In genomic region chr10:133438711-133439273, GRCh38 we compare ENCODE assay signal across 1 cellular context.
TF ChIP-seq lines count a peak whose summit lies in the region.

No MANE protein-coding gene starts in this region.

TF ChIP-seq in K562, 482 proteins besides CTCF, POLR2A, EP300 and RAD21:
- TF ChIP-seq RAD51 (IDR thresholded peaks at IDR 0.05; ENCODE audit: borderline replicate concordance, low read depth): peak; percentile 93
- TF ChIP-seq CBFA2T2 (conservative IDR thresholded peaks at IDR 0.05): peak; percentile 75
- TF ChIP-seq BRD4 (IDR thresholded peaks at IDR 0.05): no peak
- TF ChIP-seq, protein P1, sequence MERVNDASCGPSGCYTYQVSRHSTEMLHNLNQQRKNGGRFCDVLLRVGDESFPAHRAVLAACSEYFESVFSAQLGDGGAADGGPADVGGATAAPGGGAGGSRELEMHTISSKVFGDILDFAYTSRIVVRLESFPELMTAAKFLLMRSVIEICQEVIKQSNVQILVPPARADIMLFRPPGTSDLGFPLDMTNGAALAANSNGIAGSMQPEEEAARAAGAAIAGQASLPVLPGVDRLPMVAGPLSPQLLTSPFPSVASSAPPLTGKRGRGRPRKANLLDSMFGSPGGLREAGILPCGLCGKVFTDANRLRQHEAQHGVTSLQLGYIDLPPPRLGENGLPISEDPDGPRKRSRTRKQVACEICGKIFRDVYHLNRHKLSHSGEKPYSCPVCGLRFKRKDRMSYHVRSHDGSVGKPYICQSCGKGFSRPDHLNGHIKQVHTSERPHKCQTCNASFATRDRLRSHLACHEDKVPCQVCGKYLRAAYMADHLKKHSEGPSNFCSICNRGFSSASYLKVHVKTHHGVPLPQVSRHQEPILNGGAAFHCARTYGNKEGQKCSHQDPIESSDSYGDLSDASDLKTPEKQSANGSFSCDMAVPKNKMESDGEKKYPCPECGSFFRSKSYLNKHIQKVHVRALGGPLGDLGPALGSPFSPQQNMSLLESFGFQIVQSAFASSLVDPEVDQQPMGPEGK (CRISPR knock-in tag; IDR thresholded peaks at IDR 0.05; ENCODE audit: borderline replicate concordance): no peak
- TF ChIP-seq, protein P2, sequence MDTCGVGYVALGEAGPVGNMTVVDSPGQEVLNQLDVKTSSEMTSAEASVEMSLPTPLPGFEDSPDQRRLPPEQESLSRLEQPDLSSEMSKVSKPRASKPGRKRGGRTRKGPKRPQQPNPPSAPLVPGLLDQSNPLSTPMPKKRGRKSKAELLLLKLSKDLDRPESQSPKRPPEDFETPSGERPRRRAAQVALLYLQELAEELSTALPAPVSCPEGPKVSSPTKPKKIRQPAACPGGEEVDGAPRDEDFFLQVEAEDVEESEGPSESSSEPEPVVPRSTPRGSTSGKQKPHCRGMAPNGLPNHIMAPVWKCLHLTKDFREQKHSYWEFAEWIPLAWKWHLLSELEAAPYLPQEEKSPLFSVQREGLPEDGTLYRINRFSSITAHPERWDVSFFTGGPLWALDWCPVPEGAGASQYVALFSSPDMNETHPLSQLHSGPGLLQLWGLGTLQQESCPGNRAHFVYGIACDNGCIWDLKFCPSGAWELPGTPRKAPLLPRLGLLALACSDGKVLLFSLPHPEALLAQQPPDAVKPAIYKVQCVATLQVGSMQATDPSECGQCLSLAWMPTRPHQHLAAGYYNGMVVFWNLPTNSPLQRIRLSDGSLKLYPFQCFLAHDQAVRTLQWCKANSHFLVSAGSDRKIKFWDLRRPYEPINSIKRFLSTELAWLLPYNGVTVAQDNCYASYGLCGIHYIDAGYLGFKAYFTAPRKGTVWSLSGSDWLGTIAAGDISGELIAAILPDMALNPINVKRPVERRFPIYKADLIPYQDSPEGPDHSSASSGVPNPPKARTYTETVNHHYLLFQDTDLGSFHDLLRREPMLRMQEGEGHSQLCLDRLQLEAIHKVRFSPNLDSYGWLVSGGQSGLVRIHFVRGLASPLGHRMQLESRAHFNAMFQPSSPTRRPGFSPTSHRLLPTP (IDR thresholded peaks at IDR 0.05; ENCODE audit: borderline replicate concordance, extremely low read depth, insufficient read length): no peak
- peak; percentile 95 for TF ChIP-seq TOE1 (IDR thresholded peaks at IDR 0.05; ENCODE audit: borderline replicate concordance)
- TF ChIP-seq TOE1 (CRISPR knock-in tag; IDR thresholded peaks at IDR 0.05; ENCODE audit: borderline replicate concordance, low read depth): no peak
- peak; percentile 96 for TF ChIP-seq TFE3 (CRISPR knock-in tag; IDR thresholded peaks at IDR 0.05)
- TF ChIP-seq RFX5 (IDR thresholded peaks at IDR 0.05; ENCODE audit: low read depth, low read length): no peak
- peak; percentile 35; the same call in 1 of the 2 replicates for TF ChIP-seq L3MBTL2 (IDR thresholded peaks at IDR 0.05)
- TF ChIP-seq, protein P3, sequence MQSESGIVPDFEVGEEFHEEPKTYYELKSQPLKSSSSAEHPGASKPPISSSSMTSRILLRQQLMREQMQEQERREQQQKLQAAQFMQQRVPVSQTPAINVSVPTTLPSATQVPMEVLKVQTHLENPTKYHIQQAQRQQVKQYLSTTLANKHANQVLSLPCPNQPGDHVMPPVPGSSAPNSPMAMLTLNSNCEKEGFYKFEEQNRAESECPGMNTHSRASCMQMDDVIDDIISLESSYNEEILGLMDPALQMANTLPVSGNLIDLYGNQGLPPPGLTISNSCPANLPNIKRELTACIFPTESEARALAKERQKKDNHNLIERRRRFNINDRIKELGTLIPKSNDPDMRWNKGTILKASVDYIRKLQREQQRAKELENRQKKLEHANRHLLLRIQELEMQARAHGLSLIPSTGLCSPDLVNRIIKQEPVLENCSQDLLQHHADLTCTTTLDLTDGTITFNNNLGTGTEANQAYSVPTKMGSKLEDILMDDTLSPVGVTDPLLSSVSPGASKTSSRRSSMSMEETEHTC (IDR thresholded peaks at IDR 0.05): peak; percentile 59; the same call in 1 of the 2 replicates
- TF ChIP-seq KLF16 (IDR thresholded peaks at IDR 0.05): 0 out of 2 replicates have a peak, but pooled peaks have one; percentile 20
- TF ChIP-seq, protein P4, sequence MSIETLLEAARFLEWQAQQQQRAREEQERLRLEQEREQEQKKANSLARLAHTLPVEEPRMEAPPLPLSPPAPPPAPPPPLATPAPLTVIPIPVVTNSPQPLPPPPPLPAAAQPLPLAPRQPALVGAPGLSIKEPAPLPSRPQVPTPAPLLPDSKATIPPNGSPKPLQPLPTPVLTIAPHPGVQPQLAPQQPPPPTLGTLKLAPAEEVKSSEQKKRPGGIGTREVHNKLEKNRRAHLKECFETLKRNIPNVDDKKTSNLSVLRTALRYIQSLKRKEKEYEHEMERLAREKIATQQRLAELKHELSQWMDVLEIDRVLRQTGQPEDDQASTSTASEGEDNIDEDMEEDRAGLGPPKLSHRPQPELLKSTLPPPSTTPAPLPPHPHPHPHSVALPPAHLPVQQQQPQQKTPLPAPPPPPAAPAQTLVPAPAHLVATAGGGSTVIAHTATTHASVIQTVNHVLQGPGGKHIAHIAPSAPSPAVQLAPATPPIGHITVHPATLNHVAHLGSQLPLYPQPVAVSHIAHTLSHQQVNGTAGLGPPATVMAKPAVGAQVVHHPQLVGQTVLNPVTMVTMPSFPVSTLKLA (conservative IDR thresholded peaks at IDR 0.05): peak in 1 of 2 experiments; percentile 31; a peak in 1 of 4 replicates
- TF ChIP-seq, protein P5, sequence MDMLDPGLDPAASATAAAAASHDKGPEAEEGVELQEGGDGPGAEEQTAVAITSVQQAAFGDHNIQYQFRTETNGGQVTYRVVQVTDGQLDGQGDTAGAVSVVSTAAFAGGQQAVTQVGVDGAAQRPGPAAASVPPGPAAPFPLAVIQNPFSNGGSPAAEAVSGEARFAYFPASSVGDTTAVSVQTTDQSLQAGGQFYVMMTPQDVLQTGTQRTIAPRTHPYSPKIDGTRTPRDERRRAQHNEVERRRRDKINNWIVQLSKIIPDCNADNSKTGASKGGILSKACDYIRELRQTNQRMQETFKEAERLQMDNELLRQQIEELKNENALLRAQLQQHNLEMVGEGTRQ (CRISPR knock-in tag; IDR thresholded peaks at IDR 0.05): peak; percentile 93
- TF ChIP-seq CEBPB (tag; IDR thresholded peaks at IDR 0.05): 0 out of 2 replicates have a peak, but pooled peaks have one; percentile 18
- 0 out of 4 replicates have a peak, but pooled peaks of 1 of the 2 experiments have one; percentile 22 for TF ChIP-seq FOXK2 (conservative IDR thresholded peaks at IDR 0.05 in 1 of 2, IDR thresholded peaks at IDR 0.05 in 1 of 2; ENCODE audit: low read depth in 2 of 2)
- TF ChIP-seq, protein P6, sequence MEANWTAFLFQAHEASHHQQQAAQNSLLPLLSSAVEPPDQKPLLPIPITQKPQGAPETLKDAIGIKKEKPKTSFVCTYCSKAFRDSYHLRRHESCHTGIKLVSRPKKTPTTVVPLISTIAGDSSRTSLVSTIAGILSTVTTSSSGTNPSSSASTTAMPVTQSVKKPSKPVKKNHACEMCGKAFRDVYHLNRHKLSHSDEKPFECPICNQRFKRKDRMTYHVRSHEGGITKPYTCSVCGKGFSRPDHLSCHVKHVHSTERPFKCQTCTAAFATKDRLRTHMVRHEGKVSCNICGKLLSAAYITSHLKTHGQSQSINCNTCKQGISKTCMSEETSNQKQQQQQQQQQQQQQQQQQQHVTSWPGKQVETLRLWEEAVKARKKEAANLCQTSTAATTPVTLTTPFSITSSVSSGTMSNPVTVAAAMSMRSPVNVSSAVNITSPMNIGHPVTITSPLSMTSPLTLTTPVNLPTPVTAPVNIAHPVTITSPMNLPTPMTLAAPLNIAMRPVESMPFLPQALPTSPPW (CRISPR knock-in tag; IDR thresholded peaks at IDR 0.05): no peak
- TF ChIP-seq, protein P7, sequence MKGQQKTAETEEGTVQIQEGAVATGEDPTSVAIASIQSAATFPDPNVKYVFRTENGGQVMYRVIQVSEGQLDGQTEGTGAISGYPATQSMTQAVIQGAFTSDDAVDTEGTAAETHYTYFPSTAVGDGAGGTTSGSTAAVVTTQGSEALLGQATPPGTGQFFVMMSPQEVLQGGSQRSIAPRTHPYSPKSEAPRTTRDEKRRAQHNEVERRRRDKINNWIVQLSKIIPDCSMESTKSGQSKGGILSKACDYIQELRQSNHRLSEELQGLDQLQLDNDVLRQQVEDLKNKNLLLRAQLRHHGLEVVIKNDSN (CRISPR knock-in tag; IDR thresholded peaks at IDR 0.05): peak; percentile 90
- TF ChIP-seq, protein P8, sequence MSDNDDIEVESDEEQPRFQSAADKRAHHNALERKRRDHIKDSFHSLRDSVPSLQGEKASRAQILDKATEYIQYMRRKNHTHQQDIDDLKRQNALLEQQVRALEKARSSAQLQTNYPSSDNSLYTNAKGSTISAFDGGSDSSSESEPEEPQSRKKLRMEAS (CRISPR knock-in tag; IDR thresholded peaks at IDR 0.05): 0 out of 2 replicates have a peak, but pooled peaks have one; percentile 24
